In genomic region chr2:167438206-167438605, GRCh38 we compare ENCODE assay signal across 14 cellular contexts.
DNase-seq lines count a peak whose midpoint lies in the region; TF ChIP-seq lines count a peak whose summit lies in the region.
"Had no signal": no experiment of that assay in that cellular context is flagged by ENCODE, and none has a peak within 500 bp of the region (broad histone marks: within the 10 kb centered on the region; RNA-seq: fewer than 3 reads in every experiment).

No MANE protein-coding gene starts in this region.

- no peak for TF ChIP-seq EP300 in ovary (IDR thresholded peaks at IDR 0.05)

- H3K27me3 ChIP-seq in ovary, result no peaks in the 10 kb centered on the region
- H3K27me3 ChIP-seq: Peyer's patch had no signal

- H3K27ac ChIP-seq in HEK293 (ENCODE audit: extremely low read depth, low read depth, low read length), result no peak overlapping the region
- no peak overlapping the region for H3K27ac ChIP-seq in ovary
- H3K27ac ChIP-seq: coronary artery, Peyer's patch had no signal

- TF ChIP-seq POLR2A in ovary (IDR thresholded peaks at IDR 0.05), result no peak

- CTCF ChIA-PET in HEK293 (lab: Yijun Ruan, JAX), result interaction anchor here (1.1 kb wide), 1 partner anchor 15 kb away, joined by 4 read pairs; no protein-coding TSS in a partner anchor

- intact Hi-C loops in ovary (cut with DNase I), result loop anchor here in 1 of 4 donors (1.0 kb wide), 1 partner anchor 10 kb away; no protein-coding TSS in a partner anchor

- H3K36me3 ChIP-seq in HEK293 (ENCODE audit: control insufficient read depth in 2 of 2, insufficient read depth in 1 of 2, low read length in 2 of 2), result no peaks in the 10 kb centered on the region
- H3K36me3 ChIP-seq in ovary, result no peaks in the 10 kb centered on the region
- H3K36me3 ChIP-seq: Peyer's patch had no signal

- WGBS in ovary, 3 donors, result 68 to 81% (median 73%) methylated on average over 2 of the region's 2 CpGs

- H3K9me3 ChIP-seq in HEK293 (ENCODE audit: control insufficient read depth, insufficient read depth, low read depth, low read length), result no peaks in the 10 kb centered on the region
- no peaks in the 10 kb centered on the region for H3K9me3 ChIP-seq in ovary
- H3K9me3 ChIP-seq: Peyer's patch had no signal

- DNase-seq in SW 1271 (lab: John Stamatoyannopoulos, UW) (peak; percentile 19 to 72), glomerular endothelial cell (ENCODE audit: extremely low read depth, low read depth, low spot score) (peak; percentile 25), smooth muscle cell of the brain vasculature (ENCODE audit: low read depth, low spot score) (peak; percentile 13), NOMO-1 (lab: John Stamatoyannopoulos, UW; ENCODE audit: unreplicated experiment in 2 of 2) (no peak), ovary (no peak)
- no peak for DNase-seq in activated CD4-positive, alpha-beta T cell treated with anti-CD3 and anti-CD28 coated beads, Interleukin-2, amount 50 U/mL, for 4 hours
- DNase-seq: DMS79 treated with DMSO at 0.1 percent for 48 hours; natural killer cell; NCI-H2171 treated with DMSO at 0.1 percent for 48 hours; Peyer's patch; stimulated activated CD4-positive, alpha-beta T cell treated with anti-CD3 and anti-CD28 coated beads, Interleukin-4, amount 100 ng/mL, for 1 hour had no signal

- H3K4me3 ChIP-seq in HEK293 (ENCODE audit: low read depth, low read length), result no peak overlapping the region
- H3K4me3 ChIP-seq in ovary, result no peak overlapping the region
- H3K4me3 ChIP-seq: coronary artery, K562, Peyer's patch had no signal

- no peak for TF ChIP-seq CTCF in HEK293 (tag by site-specific recombination; IDR thresholded peaks at IDR 0.05)
- no peak for TF ChIP-seq CTCF in ovary (IDR thresholded peaks at IDR 0.05)

- POLR2A ChIA-PET in HEK293 (lab: Yijun Ruan, JAX), result no interaction called here

- 0 out of 2 replicates have a peak, but pooled peaks cover 3% of the 10 kb centered on the region for H3K4me1 ChIP-seq in HEK293 (ENCODE audit: control insufficient read depth, insufficient read depth, low read length)
- no peaks in the 10 kb centered on the region for H3K4me1 ChIP-seq in ovary (ENCODE audit: insufficient read depth)
- H3K4me1 ChIP-seq: Peyer's patch had no signal

TF ChIP-seq in HEK293, 187 proteins besides CTCF, POLR2A, EP300 and RAD21:
- TF ChIP-seq ZNF596 (tag by site-specific recombination; IDR thresholded peaks at IDR 0.05), result no peak
- no peak for TF ChIP-seq PRDM6 (tag by site-specific recombination; IDR thresholded peaks at IDR 0.05)
- TF ChIP-seq ZNF677 (tag by site-specific recombination; IDR thresholded peaks at IDR 0.05), result no peak
- no peak for TF ChIP-seq ZBTB1 (tag by site-specific recombination; IDR thresholded peaks at IDR 0.05)
- TF ChIP-seq SP3 (tag by site-specific recombination; IDR thresholded peaks at IDR 0.05), result peak; percentile 11; the same call in 1 of the 2 replicates
- no peak for TF ChIP-seq ZNF211 (tag by site-specific recombination; IDR thresholded peaks at IDR 0.05; ENCODE audit: low read depth)
- no peak for TF ChIP-seq ZBTB6 (tag by site-specific recombination; IDR thresholded peaks at IDR 0.05)
TF ChIP-seq in HEK293: peak in this region for 1.

Comparison
In these comparisons a context has a peak if more than half of its experiments do, and no peak if none do; other contexts are left out.
1. DNase-seq: peak in SW 1271 (2 of 2), glomerular endothelial cell (single experiment) and smooth muscle cell of the brain vasculature (single experiment); none in activated CD4-positive, alpha-beta T cell treated with anti-CD3 and anti-CD28 coated beads, Interleukin-2, amount 50 U/mL, for 4 hours (0 of 2), NOMO-1 (0 of 2) and ovary (0 of 5).